In the genomic region with DNA sequence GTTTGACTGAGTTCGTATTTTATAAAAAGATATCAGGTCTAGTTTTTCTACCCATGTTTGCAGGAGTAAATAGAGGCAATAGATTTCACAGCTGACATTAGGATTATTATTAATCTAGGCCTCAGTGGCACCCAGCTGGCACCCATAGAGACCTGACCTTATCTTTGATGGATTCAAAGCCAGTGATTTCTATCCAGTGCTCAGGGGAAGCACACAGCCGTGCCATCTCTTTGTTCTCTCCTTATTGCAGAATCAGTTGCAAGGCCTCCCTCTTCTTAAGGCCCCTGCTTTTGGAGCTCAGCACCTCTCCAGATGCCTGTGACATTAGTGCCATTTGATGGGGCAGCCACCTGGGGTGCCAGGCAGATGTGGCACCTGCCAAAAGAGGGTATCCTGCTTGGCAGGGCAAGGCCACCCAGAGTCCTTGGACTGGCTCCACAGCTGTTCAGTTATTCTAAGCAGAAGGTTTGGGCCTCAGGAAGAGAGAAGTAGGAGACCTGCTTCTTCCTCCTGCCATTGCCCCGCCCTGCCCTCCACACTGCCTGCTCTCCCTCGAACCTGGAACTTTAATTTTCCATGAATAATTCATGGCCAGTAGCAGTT, we compare ENCODE assay signal across 21 cellular contexts.
"Had no signal": no experiment of that assay in that cellular context is flagged by ENCODE, and none has a peak within 500 bp of the region (broad histone marks: within the 10 kb centered on the region; RNA-seq: fewer than 3 reads in every experiment).

No MANE protein-coding gene starts in this region.

- H3K4me1 ChIP-seq: adrenal gland, breast epithelium, Peyer's patch had no signal

- H3K4me3 Mint-ChIP-seq: activated CD4-positive, alpha-beta memory T cell treated with anti-CD3 and anti-CD28 coated beads for 36 hours; activated CD4-positive, alpha-beta T cell treated with anti-CD3 and anti-CD28 coated beads, Interleukin-2, amount 10 ng/mL, durations not matched to agents 7 days and 5 days; activated naive CD8-positive, alpha-beta T cell treated with anti-CD3 and anti-CD28 coated beads, Interleukin-2, amount 10 ng/mL, durations not matched to agents 7 days and 5 days; activated T-cell treated with anti-CD3 and anti-CD28 coated beads, Interleukin-2, amount 50 U/mL, for 72 hours; T-helper 1 cell treated with Interleukin-12 subunit alpha and Interleukin-12 subunit beta and Interleukin-4 antibody, amounts not matched to agents 30 μg/mL and 1 μg/mL, for 36 hours had no signal

- ATAC-seq: activated T-cell treated with anti-CD3 and anti-CD28 coated beads, Interleukin-2, amount 50 U/mL, for 72 hours; K562 had no signal

- H3K9me3 ChIP-seq: adrenal gland had no signal

- H3K4me3 ChIP-seq: adrenal gland, breast epithelium, K562, Peyer's patch had no signal

- H3K36me3 ChIP-seq: adrenal gland, breast epithelium, Peyer's patch had no signal

- H3K27me3 ChIP-seq: adrenal gland, breast epithelium, Peyer's patch had no signal

- DNase-seq: activated CD4-positive, alpha-beta memory T cell treated with anti-CD3 and anti-CD28 coated beads for 36 hours; activated CD4-positive, alpha-beta T cell treated with anti-CD3 and anti-CD28 coated beads, Interleukin-2, amount 10 ng/mL, durations not matched to agents 7 days and 5 days; activated CD4-positive, CD25-positive, alpha-beta regulatory T cell; activated naive CD4-positive, alpha-beta T cell treated with anti-CD3 and anti-CD28 coated beads, Interleukin-2, amount 50 U/mL, for 16 hours; activated naive CD8-positive, alpha-beta T cell treated with anti-CD3 and anti-CD28 coated beads, Interleukin-2, amount 10 ng/mL, durations not matched to agents 7 days and 5 days; activated T-cell treated with anti-CD3 and anti-CD28 coated beads, Interleukin-2, amount 50 U/mL, for 72 hours; anterior cingulate cortex; Kasumi-1; NCI-H1048; NCI-H146; NCI-H187 treated with DMSO at 0.1 percent for 48 hours; NCI-H510A treated with DMSO at 0.1 percent for 48 hours; NCI-H69; NK-92 treated with Interleukin-12 subunit alpha and Interleukin-12 subunit beta, amount 100 ng/mL, for 24 hours; Peyer's patch; SHP77 had no signal

- H3K27ac Mint-ChIP-seq: activated CD4-positive, alpha-beta memory T cell treated with anti-CD3 and anti-CD28 coated beads for 36 hours; activated CD4-positive, alpha-beta T cell treated with anti-CD3 and anti-CD28 coated beads, Interleukin-2, amount 10 ng/mL, durations not matched to agents 7 days and 5 days; activated naive CD8-positive, alpha-beta T cell treated with anti-CD3 and anti-CD28 coated beads, Interleukin-2, amount 10 ng/mL, durations not matched to agents 7 days and 5 days; activated T-cell treated with anti-CD3 and anti-CD28 coated beads, Interleukin-2, amount 50 U/mL, for 72 hours; T-helper 1 cell treated with Interleukin-12 subunit alpha and Interleukin-12 subunit beta and Interleukin-4 antibody, amounts not matched to agents 30 μg/mL and 1 μg/mL, for 36 hours had no signal

- H3K27ac ChIP-seq: adrenal gland, breast epithelium, Peyer's patch, VCaP had no signal

- H3K27me3 Mint-ChIP-seq: activated naive CD8-positive, alpha-beta T cell treated with anti-CD3 and anti-CD28 coated beads, Interleukin-2, amount 10 ng/mL, durations not matched to agents 7 days and 5 days had no signal
